Comparison of ENCODE assay signal across 8 cellular contexts in the genomic region with DNA sequence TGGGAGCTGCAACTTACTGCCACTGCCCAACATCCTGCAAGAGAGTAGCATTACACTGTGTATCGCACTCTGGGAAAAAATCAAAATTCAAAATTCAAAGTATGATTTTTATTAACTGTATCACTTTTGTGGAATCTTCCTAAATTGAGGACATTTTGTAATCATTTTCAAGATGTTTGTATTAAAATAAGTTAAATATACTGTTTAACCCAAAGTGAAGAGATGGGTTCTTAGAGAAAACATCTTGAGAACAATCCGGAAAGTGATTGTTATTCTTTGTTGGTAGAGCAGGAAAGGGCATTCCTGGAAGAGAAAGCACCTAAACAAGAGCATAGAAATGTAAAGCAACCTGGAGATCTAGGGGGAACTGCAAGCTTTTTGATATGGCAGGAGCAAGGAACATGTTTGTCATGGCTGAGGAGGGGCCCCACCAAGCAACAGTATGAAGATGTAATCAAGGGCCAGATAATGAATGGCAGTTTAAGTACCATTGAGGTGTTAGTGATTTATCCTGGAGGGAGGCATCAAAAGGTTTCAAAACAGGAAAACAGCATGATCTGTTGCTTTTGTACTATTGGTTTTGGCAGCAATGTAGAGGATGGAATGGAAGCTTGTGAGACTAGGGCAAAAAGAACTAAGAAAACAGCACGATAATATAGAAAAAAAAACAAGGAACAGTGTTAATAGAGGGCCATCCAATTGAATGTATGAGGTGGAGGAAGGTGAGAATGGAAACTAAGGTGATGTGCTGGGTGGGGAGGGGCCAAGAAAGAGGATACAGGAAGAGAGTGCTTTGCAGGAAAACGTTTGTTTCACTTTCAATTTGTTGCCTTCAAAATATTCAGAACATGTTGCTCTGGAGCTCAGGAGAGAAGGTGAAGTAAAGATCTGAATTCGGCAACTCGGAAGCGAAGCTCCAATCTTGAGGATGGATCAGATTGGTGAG. TPM values are rescaled to one million over a fixed set of nuclear protein-coding genes. Genes with fewer than 3 reads are reported as not detected.
DNase-seq lines count a peak whose midpoint lies in the region; ATAC-seq, FAIRE-seq and TF ChIP-seq lines count a peak whose summit lies in the region.

No MANE protein-coding gene starts in this region.

- peak overlapping the region; percentile 66 to 79 for H3K4me2 ChIP-seq in H1 (ENCODE audit: insufficient read depth in 1 of 2, low read depth in 2 of 2, low read length in 2 of 2)

- no peak for TF ChIP-seq CTCF in H1 (IDR thresholded peaks at IDR 0.05; ENCODE audit: control extremely low read depth in 1 of 3, insufficient read depth in 1 of 3, low read depth in 1 of 3, low read length in 3 of 3)

- no peak overlapping the region for H3K14ac ChIP-seq in H1 (ENCODE audit: insufficient read length)

- peak overlapping the region; percentile 28 for H3K27ac ChIP-seq in CD8-positive, alpha-beta memory T cell (ENCODE audit: low read depth, low read length)
- H3K27ac ChIP-seq in H1 (ENCODE audit: low read depth, low read length), result peak overlapping the region; percentile 57; the same call in 1 of the 2 replicates

- H3K4me3 Mint-ChIP-seq in CD8-positive, alpha-beta memory T cell, result peak overlapping the region; percentile 88 to 97 (median 92)
- H3K4me3 Mint-ChIP-seq in T-helper 2 cell treated with Interferon-gamma antibody and Interleukin-4, amounts not matched to agents 5 μg/mL and 100 μg/mL, for 36 hours, result peak overlapping the region; percentile 95
- peak overlapping the region; percentile 87 to 98 (median 92) for H3K4me3 Mint-ChIP-seq in naive thymus-derived CD8-positive, alpha-beta T cell

- H3K9me3 Mint-ChIP-seq in CD8-positive, alpha-beta memory T cell, result no peaks in the 10 kb centered on the region
- H3K9me3 Mint-ChIP-seq in T-helper 2 cell treated with Interferon-gamma antibody and Interleukin-4, amounts not matched to agents 5 μg/mL and 100 μg/mL, for 36 hours, result peaks cover 8% of the 10 kb centered on the region
- H3K9me3 Mint-ChIP-seq in naive thymus-derived CD8-positive, alpha-beta T cell, result peaks cover 0 to 14% (median 3%) of the 10 kb centered on the region in 9 donors

- H3K18ac ChIP-seq in H1 (ENCODE audit: extremely low read depth, low read length), result peak overlapping the region; percentile 19; the same call in 1 of the 2 replicates

- H4K5ac ChIP-seq in H1 (ENCODE audit: insufficient read length, low read depth, low read length), result peak overlapping the region; percentile 93

- CTCF ChIA-PET in CD8-positive, alpha-beta memory T cell (lab: Charles Lee), result interaction anchor here (1.6 to 3.0 kb wide), 2 partner anchors 13 to 15 kb away, joined by 5 to 8 read pairs; no protein-coding TSS in a partner anchor
- CTCF ChIA-PET in H1 (lab: Charles Lee; ENCODE audit: partially characterized antibody), result interaction anchor here (0.7 to 2.3 kb wide), 8 partner anchors 12 to 119 kb away, joined by 3 to 8 read pairs (median 4); a partner anchor contains a TSS

- TF ChIP-seq POLR2A in H1 (IDR thresholded peaks at IDR 0.05; ENCODE audit: control extremely low read depth in 1 of 2, low read depth in 2 of 2, low read length in 2 of 2), result peak in 1 of 2 experiments; percentile 54; a peak in 2 of 3 replicates

- no peak overlapping the region for H2BK15ac ChIP-seq in H1 (ENCODE audit: low read length)

- peak overlapping the region; percentile 62; the same call in 1 of the 2 replicates for H2BK12ac ChIP-seq in H1 (ENCODE audit: low read depth, low read length)

- peak overlapping the region; percentile 71 for H4K91ac ChIP-seq in H1 (replicated peaks; ENCODE audit: insufficient read length, low read length)

- H3K4me1 Mint-ChIP-seq in CD8-positive, alpha-beta memory T cell, result peaks cover 23 to 33% (median 30%) of the 10 kb centered on the region in 3 donors
- peaks cover 15% of the 10 kb centered on the region for H3K4me1 Mint-ChIP-seq in T-helper 2 cell treated with Interferon-gamma antibody and Interleukin-4, amounts not matched to agents 5 μg/mL and 100 μg/mL, for 36 hours (ENCODE audit: low read depth)
- H3K4me1 Mint-ChIP-seq in naive thymus-derived CD8-positive, alpha-beta T cell, result peaks cover 9 to 27% (median 18%) of the 10 kb centered on the region in 4 donors

- 2% methylated on average over 7 of the region's 7 CpGs; no CpG with 5 or more reads in 1 of the 2 experiments for WGBS in H1 (ENCODE audit: extremely low coverage in 1 of 2, insufficient coverage in 1 of 2, insufficient read length in 1 of 2, insufficient replicate concordance in 2 of 2, low coverage in 1 of 2, low lambda C conversion rate in 2 of 2, missing lambda C conversion rate in 1 of 2), 2 experiments

- no peaks in the 10 kb centered on the region for H3K79me1 ChIP-seq in H1 (ENCODE audit: low read depth, low read length)

- peak overlapping the region; percentile 62 for H3K4me3 ChIP-seq in CD8-positive, alpha-beta memory T cell (ENCODE audit: low read length)
- H3K4me3 ChIP-seq in H1 (ENCODE audit: extremely low read depth in 1 of 4, insufficient read depth in 2 of 4, low read depth in 3 of 4, low read length in 4 of 4), result peak overlapping the region; percentile 45 to 66 (median 50)

- no peak overlapping the region for H2BK20ac ChIP-seq in H1 (ENCODE audit: low read length)

- TF ChIP-seq EP300 in H1 (IDR thresholded peaks at IDR 0.05; ENCODE audit: borderline replicate concordance in 1 of 2, low read depth in 2 of 2, low read length in 2 of 2), result no peak

- POLR2A ChIA-PET in CD8-positive, alpha-beta memory T cell (lab: Charles Lee), result interaction anchor here (1.1 kb wide), 1 partner anchor 451 kb away, joined by 3 read pairs; no protein-coding TSS in a partner anchor
- POLR2A ChIA-PET in H1 (lab: Charles Lee; ENCODE audit: partially characterized antibody), result interaction anchor here (0.6 to 4.3 kb wide), 9 partner anchors 9 to 49 kb away, joined by 3 to 32 read pairs (median 4); a partner anchor contains a TSS
- POLR2A ChIA-PET in naive thymus-derived CD8-positive, alpha-beta T cell (lab: Charles Lee), result interaction anchor here (1.0 to 1.7 kb wide), 2 partner anchors 13 to 14 kb away, joined by 3 to 5 read pairs; a partner anchor contains a TSS

- H2AK5ac ChIP-seq in H1 (ENCODE audit: low read depth, low read length), result peak overlapping the region; percentile 32; the same call in 1 of the 2 replicates

- H2AFZ ChIP-seq in H1 (ENCODE audit: low read length), result no peak overlapping the region

- no peaks in the 10 kb centered on the region for H4K20me1 ChIP-seq in H1 (replicated peaks in 1 of 2; ENCODE audit: control insufficient read depth in 1 of 2, insufficient read depth in 2 of 2, low read length in 2 of 2)

- H3K36me3 ChIP-seq in CD8-positive, alpha-beta memory T cell (ENCODE audit: insufficient read depth, low read length), result no peaks in the 10 kb centered on the region
- H3K36me3 ChIP-seq in H1 (ENCODE audit: control insufficient read depth in 2 of 4, insufficient read depth in 4 of 4, low read length in 3 of 4), result no peaks in the 10 kb centered on the region

- ATAC-seq in GM19328 (IDR thresholded peaks at IDR 0.05; ENCODE audit: unreplicated experiment) (peak; percentile 76), HG03378 (IDR thresholded peaks at IDR 0.05; ENCODE audit: unreplicated experiment) (peak; percentile 94)
- ATAC-seq in naive thymus-derived CD8-positive, alpha-beta T cell, result peak; percentile 95 to 96

- H3K56ac ChIP-seq in H1 (replicated peaks; ENCODE audit: insufficient read length, low read depth, low read length), result peak overlapping the region; percentile 11

- H3K4ac ChIP-seq in H1 (replicated peaks; ENCODE audit: insufficient read length, low read depth, low read length), result no peak overlapping the region

- H3K9me3 ChIP-seq in CD8-positive, alpha-beta memory T cell (ENCODE audit: low read length), result no peaks in the 10 kb centered on the region
- no peaks in the 10 kb centered on the region for H3K9me3 ChIP-seq in H1 (ENCODE audit: insufficient read depth in 2 of 2, low read depth in 1 of 2, low read length in 1 of 2)

- H3K79me2 ChIP-seq in H1 (ENCODE audit: control insufficient read depth in 1 of 2, insufficient read depth in 2 of 2, low read length in 2 of 2), result peaks cover 0 to 13% of the 10 kb centered on the region in 2 experiments; a peak in 2 of 4 replicates

- H3K27me3 ChIP-seq in CD8-positive, alpha-beta memory T cell (ENCODE audit: insufficient read depth, low read length, poor library complexity, severe bottlenecking), result no peaks in the 10 kb centered on the region
- no peaks in the 10 kb centered on the region for H3K27me3 ChIP-seq in H1 (replicated peaks in 1 of 4; ENCODE audit: control insufficient read depth in 3 of 4, extremely low read depth in 1 of 4, insufficient read depth in 3 of 4, low read length in 3 of 4)

- no peak overlapping the region for H3K23ac ChIP-seq in H1 (ENCODE audit: insufficient read length)

- peak; percentile 98 for FAIRE-seq in H1 (lab: Jason Lieb, UNC)

- peaks cover 9% of the 10 kb centered on the region for H3K4me1 ChIP-seq in CD8-positive, alpha-beta memory T cell (ENCODE audit: insufficient read depth, low read length)
- H3K4me1 ChIP-seq in H1 (replicated peaks in 1 of 4; ENCODE audit: control insufficient read depth in 3 of 4, insufficient read depth in 4 of 4, low read length in 3 of 4), result peaks cover 0 to 13% (median 9%) of the 10 kb centered on the region in 4 experiments; a peak in 5 of 7 replicates

- no peak overlapping the region for H4K8ac ChIP-seq in H1 (ENCODE audit: extremely low read depth, insufficient read depth, low read length)

- peaks cover 6 to 18% (median 13%) of the 10 kb centered on the region in 3 donors for H3K36me3 Mint-ChIP-seq in CD8-positive, alpha-beta memory T cell
- peaks cover 11% of the 10 kb centered on the region for H3K36me3 Mint-ChIP-seq in T-helper 2 cell treated with Interferon-gamma antibody and Interleukin-4, amounts not matched to agents 5 μg/mL and 100 μg/mL, for 36 hours (ENCODE audit: low read depth)
- peaks cover 0 to 19% (median 18%) of the 10 kb centered on the region in 3 donors for H3K36me3 Mint-ChIP-seq in naive thymus-derived CD8-positive, alpha-beta T cell

- DNase-seq in CD8-positive, alpha-beta memory T cell, result peak; percentile 11 to 61 (median 55)
- no peak for DNase-seq in T-helper 2 cell treated with Interferon-gamma antibody and Interleukin-4, amounts not matched to agents 5 μg/mL and 100 μg/mL, for 36 hours (ENCODE audit: low spot score)
- DNase-seq in H1 (ENCODE audit: low read depth in 1 of 2, low spot score in 2 of 2) (peak in 1 of 2 experiments; percentile 62), NCI-H774 (lab: John Stamatoyannopoulos, UW) (no peak), AG20443 (ENCODE audit: low spot score) (no peak)
- DNase-seq in naive thymus-derived CD8-positive, alpha-beta T cell, result peak in 7 of 10 donors; percentile 19 to 64 (median 41)

- peaks cover 0 to 3% of the 10 kb centered on the region in 2 donors for H3K27me3 Mint-ChIP-seq in CD8-positive, alpha-beta memory T cell
- peaks cover 18% of the 10 kb centered on the region for H3K27me3 Mint-ChIP-seq in T-helper 2 cell treated with Interferon-gamma antibody and Interleukin-4, amounts not matched to agents 5 μg/mL and 100 μg/mL, for 36 hours (ENCODE audit: low read depth)
- H3K27me3 Mint-ChIP-seq in naive thymus-derived CD8-positive, alpha-beta T cell, result peaks cover 0 to 9% (median 3%) of the 10 kb centered on the region in 5 donors

- peak overlapping the region; percentile 85 for H2BK120ac ChIP-seq in H1 (replicated peaks; ENCODE audit: low read depth, low read length)

- peak overlapping the region; percentile 80 for H2BK5ac ChIP-seq in H1 (ENCODE audit: low read depth, low read length)

- peak overlapping the region in 3 of 4 experiments; percentile 27 to 74 (median 51); a peak in 4 of 7 replicates for H3K9ac ChIP-seq in H1 (replicated peaks in 1 of 4; ENCODE audit: extremely low read depth in 1 of 4, low read depth in 3 of 4, low read length in 3 of 4)

- H3K27ac Mint-ChIP-seq in CD8-positive, alpha-beta memory T cell, result peak overlapping the region; percentile 51 to 100 (median 98)
- peak overlapping the region; percentile 94 for H3K27ac Mint-ChIP-seq in T-helper 2 cell treated with Interferon-gamma antibody and Interleukin-4, amounts not matched to agents 5 μg/mL and 100 μg/mL, for 36 hours
- H3K27ac Mint-ChIP-seq in naive thymus-derived CD8-positive, alpha-beta T cell, result peak overlapping the region; percentile 92 to 98 (median 96)

- H3K23me2 ChIP-seq in H1 (ENCODE audit: low read depth, low read length), result peaks cover 4% of the 10 kb centered on the region; the same call in 1 of the 2 replicates

- no peak for TF ChIP-seq RAD21 in H1 (IDR thresholded peaks at IDR 0.05 in 1 of 2, conservative IDR thresholded peaks at IDR 0.05 in 1 of 2; ENCODE audit: low read depth in 2 of 2, low read length in 2 of 2)

RNA-seq across cellular contexts. Expression of a gene that starts 14.2 kb away (rescaled TPM):
- total RNA-seq in CD8-positive, alpha-beta memory T cell, result 10 to 100 TPM; 22.7 to 24.3 TPM
- 23.8 TPM for polyA plus RNA-seq in CD8-positive, alpha-beta memory T cell
- 84.6 and 91.6 TPM in 2 replicates for total RNA-seq in H1 (2021; fragmentation: NEBNext Ultra II Directional; extraction: Animal tissue kit (Norgen Biotek cat#: 25700))
- polyA plus RNA-seq in H1 (2011; rRNA removed), result 28.9 and 44.1 TPM in 2 replicates
- polyA plus RNA-seq in H1 (2011; cell fraction: cytosol; rRNA removed), result 29.6 TPM
- 70.9 TPM for polyA plus RNA-seq in H1 (2011; cell fraction: nucleus; rRNA removed)
- polyA plus RNA-seq in H1 (2012, experiment 1 of 2), result 31.0 to 48.1 TPM (median 40.1 TPM) in 4 replicates
- 6.9 TPM for polyA plus RNA-seq in H1 (2012, experiment 2 of 2)
- 44.2 TPM for polyA plus RNA-seq in H1 (2013, experiment 1 of 2)
- polyA plus RNA-seq in H1 (2013, experiment 2 of 2), result 41.6 TPM
- polyA minus RNA-seq in H1 (2011; rRNA and poly(A)+ RNA removed), result 59.7 and 69.9 TPM in 2 replicates
- 31.6 TPM for polyA minus RNA-seq in H1 (2011; cell fraction: cytosol; rRNA and poly(A)+ RNA removed)
- 85.7 TPM for polyA minus RNA-seq in H1 (2011; cell fraction: nucleus; rRNA and poly(A)+ RNA removed)
- total RNA-seq in naive thymus-derived CD8-positive, alpha-beta T cell, result 10 to 100 TPM; 14.3 to 19.8 TPM
- polyA plus RNA-seq in naive thymus-derived CD8-positive, alpha-beta T cell, result 1 to 10 TPM; 7.2 to 9.8 (median 8.0) TPM

RNA-seq across cellular contexts. Expression of a gene that starts 38.5 kb away (rescaled TPM):
- under 1 TPM; 0.16 to 0.22 TPM for total RNA-seq in CD8-positive, alpha-beta memory T cell
- polyA plus RNA-seq in CD8-positive, alpha-beta memory T cell, result 0.21 TPM
- 4.2 and 4.5 TPM in 2 replicates for total RNA-seq in H1 (2021; fragmentation: NEBNext Ultra II Directional; extraction: Animal tissue kit (Norgen Biotek cat#: 25700))
- polyA plus RNA-seq in H1 (2011; rRNA removed), result 0.36 and 0.50 TPM in 2 replicates
- polyA plus RNA-seq in H1 (2011; cell fraction: cytosol; rRNA removed), result 0.78 TPM
- polyA plus RNA-seq in H1 (2011; cell fraction: nucleus; rRNA removed), result 1.3 TPM
- polyA plus RNA-seq in H1 (2012, experiment 1 of 2), result 1.0 to 2.4 TPM (median 1.2 TPM) in 4 replicates
- polyA plus RNA-seq in H1 (2012, experiment 2 of 2), result 0.05 TPM
- 2.4 TPM for polyA plus RNA-seq in H1 (2013, experiment 1 of 2)
- polyA plus RNA-seq in H1 (2013, experiment 2 of 2), result 2.7 TPM
- 2.3 and 3.1 TPM in 2 replicates for polyA minus RNA-seq in H1 (2011; rRNA and poly(A)+ RNA removed)
- 1.1 TPM for polyA minus RNA-seq in H1 (2011; cell fraction: cytosol; rRNA and poly(A)+ RNA removed)
- polyA minus RNA-seq in H1 (2011; cell fraction: nucleus; rRNA and poly(A)+ RNA removed), result 3.8 TPM
- total RNA-seq in naive thymus-derived CD8-positive, alpha-beta T cell, result 1 to 10 TPM in 1 of 2 experiments, under 1 TPM in 1; 0.99 to 1.0 TPM
- under 1 TPM in 2 of 3 donors, not detected in 1; 0.15 to 0.31 TPM for polyA plus RNA-seq in naive thymus-derived CD8-positive, alpha-beta T cell

Comparison
In these comparisons a context has a peak if more than half of its experiments do, and no peak if none do; other contexts are left out.
1. DNase-seq: peak in CD8-positive, alpha-beta memory T cell (5 of 5) and naive thymus-derived CD8-positive, alpha-beta T cell (7 of 10); none in T-helper 2 cell treated with Interferon-gamma antibody and Interleukin-4, amounts not matched to agents 5 μg/mL and 100 μg/mL, for 36 hours (single experiment), NCI-H774 (single experiment) and AG20443 (single experiment).
2. Peak in every context shown above with its lines, with median percentiles within 50 percentile points of each other: H3K27ac Mint-ChIP-seq, H3K4me3 Mint-ChIP-seq and ATAC-seq.